Comparison of ENCODE assay signal across 13 cellular contexts in genomic region chr7:47846117-47846836, GRCh38.
DNase-seq lines count a peak whose midpoint lies in the region; ATAC-seq and TF ChIP-seq lines count a peak whose summit lies in the region.
"Had no signal": no experiment of that assay in that cellular context is flagged by ENCODE, and none has a peak within 500 bp of the region (broad histone marks: within the 10 kb centered on the region; RNA-seq: fewer than 3 reads in every experiment).

No MANE protein-coding gene starts in this region.

- ATAC-seq in IMR-90 (ENCODE audit: low read depth): no peak; the same call in 1 of the 2 replicates
- ATAC-seq in GM19452 (IDR thresholded peaks at IDR 0.05; ENCODE audit: unreplicated experiment): no peak
- ATAC-seq in HG03175 (IDR thresholded peaks at IDR 0.05; ENCODE audit: unreplicated experiment): no peak

- 0 out of 2 replicates have a peak overlapping the region, but pooled peaks have one; percentile 54 for H3K23ac ChIP-seq in IMR-90 (ENCODE audit: low read depth, low read length)

- peak overlapping the region in 1 of 2 experiments; percentile 74; a peak in 1 of 4 replicates for H4K8ac ChIP-seq in IMR-90 (ENCODE audit: low read depth in 2 of 2, low read length in 2 of 2)

- H2BK15ac ChIP-seq in IMR-90 (ENCODE audit: low read depth, low read length): peak overlapping the region; percentile 78; the same call in 1 of the 3 replicates

- H3K18ac ChIP-seq in IMR-90 (ENCODE audit: low read depth, low read length): peak overlapping the region; percentile 9; the same call in 1 of the 2 replicates

- peak overlapping the region; percentile 41; the same call in 1 of the 2 replicates for H3K4me2 ChIP-seq in IMR-90 (ENCODE audit: low read depth, low read length)

- H2AK9ac ChIP-seq in IMR-90 (replicated peaks; ENCODE audit: low read depth, low read length, poor library complexity): no peak overlapping the region

- H3K4me3 ChIP-seq in IMR-90 (ENCODE audit: insufficient read depth, low read depth, low read length) (no peak overlapping the region), cardiac fibroblast (replicated peaks in 1 of 2; ENCODE audit: low read depth in 2 of 2, low read length in 2 of 2) (no peak overlapping the region)
- H3K4me3 ChIP-seq: transverse colon had no signal

- peaks cover 2% of the 10 kb centered on the region; the same call in 1 of the 2 replicates for H3K27me3 ChIP-seq in IMR-90 (ENCODE audit: control insufficient read depth, insufficient read depth, low read length)
- H3K27me3 ChIP-seq: transverse colon had no signal

- H3K9me1 ChIP-seq in IMR-90 (ENCODE audit: insufficient read depth, low read length): peaks cover 18% of the 10 kb centered on the region

- intact Hi-C loops in IMR-90 (cut with micrococcal nuclease): no loop called here

- TF ChIP-seq CTCF in IMR-90 (conservative IDR thresholded peaks at IDR 0.05; ENCODE audit: low read depth, low read length) (no peak), cardiac fibroblast (IDR thresholded peaks at IDR 0.05; ENCODE audit: low read depth, low read length) (no peak)

- CTCF ChIA-PET in IMR-90 (lab: Yijun Ruan, JAX): no interaction called here

- DNase-seq in AG08395 (ENCODE audit: low spot score) (peak; percentile 28), IMR-90 (peak; percentile 49), cardiac fibroblast (ENCODE audit: low read depth in 2 of 2) (peak; percentile 12 to 73), iris pigment epithelial cell (ENCODE audit: low read depth) (peak; percentile 44), CD1c-positive myeloid dendritic cell (ENCODE audit: extremely low spot score) (no peak), NCI-H2227 treated with DMSO at 0.1 percent for 48 hours (lab: John Stamatoyannopoulos, UW) (no peak)
- DNase-seq: activated CD4-positive, alpha-beta memory T cell treated with anti-CD3 and anti-CD28 coated beads, Interleukin-2, amount 10 ng/mL, durations not matched to agents 7 days and 5 days; activated naive CD4-positive, alpha-beta T cell treated with Interleukin-2 at 50 U/mL for 16 hours; DND-41; NCI-H146; transverse colon had no signal

- no TSS peak for BruUV-seq in IMR-90 (replicated peaks; lab: Mats Ljungman, UMichigan)

- no peak for TF ChIP-seq POLR2A in IMR-90 (IDR thresholded peaks at IDR 0.05; ENCODE audit: low read depth, low read length)

- H3K14ac ChIP-seq in IMR-90 (replicated peaks; ENCODE audit: low read depth, low read length): peak overlapping the region; percentile 64

- peak overlapping the region; percentile 93 for H2BK20ac ChIP-seq in IMR-90 (ENCODE audit: low read depth, low read length)

- H3K4me1 ChIP-seq in IMR-90 (ENCODE audit: control insufficient read depth, insufficient read depth, low read length): peaks cover 10% of the 10 kb centered on the region
- H3K4me1 ChIP-seq: transverse colon had no signal

- no peaks in the 10 kb centered on the region for H3K79me1 ChIP-seq in IMR-90 (ENCODE audit: low read depth in 1 of 2, low read length in 2 of 2)

- dilution Hi-C loops in IMR-90 (cut with HindIII; ENCODE audit: low sequenced_read_pairs, unreplicated experiment): no loop called here

- peak overlapping the region; percentile 86 for H3K4ac ChIP-seq in IMR-90 (ENCODE audit: low read depth, low read length)

- H2AK5ac ChIP-seq in IMR-90 (ENCODE audit: low read depth, low read length): peak overlapping the region; percentile 81

- no peak overlapping the region for H2BK5ac ChIP-seq in IMR-90 (ENCODE audit: low read depth, low read length, poor library complexity, severe bottlenecking)

- H4K20me1 ChIP-seq in IMR-90 (ENCODE audit: insufficient read depth, low read length): no peaks in the 10 kb centered on the region; the same call in 1 of the 2 replicates

- no peak overlapping the region for H4K5ac ChIP-seq in IMR-90 (ENCODE audit: low read depth, low read length)

- no peak overlapping the region for H3K9ac ChIP-seq in IMR-90 (ENCODE audit: low read depth, low read length)

- H2BK120ac ChIP-seq in IMR-90 (ENCODE audit: low read depth, low read length): peak overlapping the region; percentile 90

- POLR2A ChIA-PET in IMR-90 (lab: Charles Lee; ENCODE audit: unreplicated experiment): no interaction called here

- H4K91ac ChIP-seq in IMR-90 (ENCODE audit: insufficient read depth, low read depth, low read length): peak overlapping the region; percentile 71; the same call in 1 of the 2 replicates

- peak overlapping the region; percentile 13 for H3K56ac ChIP-seq in IMR-90 (ENCODE audit: extremely low read depth, insufficient read depth, low read length)

- peak overlapping the region; percentile 56 for H2AFZ ChIP-seq in IMR-90 (replicated peaks; ENCODE audit: low read length, poor library complexity)

- H3K27ac ChIP-seq in IMR-90 (ENCODE audit: insufficient read depth, low read length): no peak overlapping the region
- H3K27ac ChIP-seq: transverse colon had no signal

- no peaks in the 10 kb centered on the region for H3K9me3 ChIP-seq in IMR-90 (ENCODE audit: control insufficient read depth, insufficient read depth, low read length)
- H3K9me3 ChIP-seq: transverse colon had no signal

- in situ Hi-C loops in IMR-90 (cut with MboI; ENCODE audit: low sequenced_read_pairs): no loop called here

- WGBS in IMR-90 (ENCODE audit: extremely low coverage in 2 of 2, insufficient read length in 1 of 2), 2 experiments: 71% methylated on average over 1 of the region's 7 CpGs; no CpG with 5 or more reads in 1 of the 2 experiments

- no peak for TF ChIP-seq RAD21 in IMR-90 (IDR thresholded peaks at IDR 0.05; ENCODE audit: low read length)

- no peaks in the 10 kb centered on the region for H3K36me3 ChIP-seq in IMR-90 (ENCODE audit: control insufficient read depth, insufficient read depth, low read length)
- H3K36me3 ChIP-seq: transverse colon had no signal

TF ChIP-seq in IMR-90, 13 proteins besides CTCF, POLR2A, EP300 and RAD21:
- no peak for TF ChIP-seq NFE2L2 (IDR thresholded peaks at IDR 0.05; ENCODE audit: low read depth, low read length)
- TF ChIP-seq FOS (IDR thresholded peaks at IDR 0.05; ENCODE audit: low read depth, low read length): peak; percentile 25; the same call in 1 of the 2 replicates

Comparison
In these comparisons a context has a peak if more than half of its experiments do, and no peak if none do; other contexts are left out.
1. DNase-seq: peak in AG08395 (single experiment), IMR-90 (single experiment), cardiac fibroblast (2 of 2) and iris pigment epithelial cell (single experiment); none in CD1c-positive myeloid dendritic cell (single experiment) and NCI-H2227 treated with DMSO at 0.1 percent for 48 hours (single experiment).